In the genomic region with DNA sequence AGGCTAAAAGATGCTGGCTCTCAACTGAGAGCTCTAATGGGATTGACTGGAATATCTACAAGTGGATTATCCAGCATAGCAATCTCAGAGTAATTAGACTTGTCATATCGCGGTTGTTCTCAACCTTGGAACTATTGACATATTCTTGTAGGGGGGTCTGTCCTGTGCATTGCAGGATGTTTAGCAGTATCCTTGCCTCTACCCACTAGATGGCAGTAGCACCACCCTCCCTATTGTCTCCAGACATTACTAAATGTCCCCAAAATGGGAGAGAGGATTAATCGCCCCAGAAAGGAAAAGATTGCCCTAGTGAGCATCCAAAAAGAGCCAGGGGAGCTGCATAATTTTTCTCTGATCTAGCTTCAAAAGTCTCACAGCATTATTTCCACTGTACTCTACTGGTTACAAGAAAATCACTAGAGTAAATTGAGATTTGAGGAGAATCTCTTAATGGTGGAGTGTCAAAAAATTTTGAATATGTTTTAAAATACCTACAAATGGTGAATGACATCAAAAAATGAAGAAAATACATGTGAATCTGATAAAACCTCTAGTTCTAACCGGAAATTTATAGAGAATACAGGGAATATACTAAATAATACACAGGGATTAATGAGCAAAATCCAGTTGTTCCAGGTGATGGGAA, we compare ENCODE assay signal across 8 cellular contexts.
DNase-seq lines count a peak whose midpoint lies in the region; ATAC-seq, FAIRE-seq and TF ChIP-seq lines count a peak whose summit lies in the region.

No MANE protein-coding gene starts in this region.

- WGBS in adrenal gland, 4 donors = 31 to 38% (median 35%) methylated on average over 4 of the region's 4 CpGs

- H3K4me1 ChIP-seq in adrenal gland (replicated peaks in 1 of 2) = no peaks in the 10 kb centered on the region

- H3K36me3 ChIP-seq in adrenal gland (replicated peaks in 1 of 2) (no peaks in the 10 kb centered on the region), kidney epithelial cell (ENCODE audit: control insufficient read depth, insufficient read depth, low read length) (no peaks in the 10 kb centered on the region)

- DNase-seq in AG08396 (ENCODE audit: low spot score) (peak; percentile 40), GM12891 (ENCODE audit: insufficient read length, low spot score) (no peak), LNCaP clone FGC (ENCODE audit: low read depth) (no peak), adrenal gland (peak in 6 of 7 donors; percentile 15 to 50 (median 25)), kidney epithelial cell (ENCODE audit: low read depth) (no peak), NCI-H1092 (lab: John Stamatoyannopoulos, UW) (no peak), occipital lobe (lab: John Stamatoyannopoulos, UW) (no peak)

- H3K4me3 ChIP-seq in LNCaP clone FGC (ENCODE audit: low read depth, low read length) (no peak overlapping the region), adrenal gland (no peak overlapping the region), kidney epithelial cell (ENCODE audit: low read depth, low read length) (no peak overlapping the region)

- TF ChIP-seq POLR2A in GM12891 (IDR thresholded peaks at IDR 0.05; ENCODE audit: low read depth, low read length) (no peak), adrenal gland (IDR thresholded peaks at IDR 0.05) (no peak)

- peak; percentile 88 for ATAC-seq in HG02571 (IDR thresholded peaks at IDR 0.05; ENCODE audit: unreplicated experiment)

- H3K27me3 ChIP-seq in adrenal gland (no peaks in the 10 kb centered on the region), kidney epithelial cell (ENCODE audit: control insufficient read depth, insufficient read depth, low read length) (no peaks in the 10 kb centered on the region)

- no peaks in the 10 kb centered on the region for H3K9me3 ChIP-seq in adrenal gland (replicated peaks in 1 of 3)

- TF ChIP-seq CTCF in LNCaP clone FGC (IDR thresholded peaks at IDR 0.05; ENCODE audit: control insufficient read depth, extremely low read depth, insufficient read depth) (peak; percentile 80), adrenal gland (IDR thresholded peaks at IDR 0.05) (peak; percentile 7 to 64 (median 50)), kidney epithelial cell (IDR thresholded peaks at IDR 0.05; ENCODE audit: insufficient read depth, low read length, poor library complexity, severe bottlenecking) (peak; percentile 82)

- intact Hi-C loops in adrenal gland (cut with DNase I) = loop anchor here in 1 of 2 donors (10.0 kb wide), 1 partner anchor 635 kb away; no protein-coding TSS in a partner anchor

- no peak overlapping the region for H3K27ac ChIP-seq in adrenal gland

- FAIRE-seq in GM12891 (lab: Jason Lieb, UNC) = peak; percentile 89

TF ChIP-seq in GM12891, 5 proteins besides CTCF, POLR2A, EP300 and RAD21:
- TF ChIP-seq POLR2AphosphoS5 (IDR thresholded peaks at IDR 0.05; ENCODE audit: low read depth, low read length) (no peak), POU2F2 (IDR thresholded peaks at IDR 0.05; ENCODE audit: low read depth, low read length) (no peak), TAF1 (IDR thresholded peaks at IDR 0.05; ENCODE audit: low read depth, low read length) (no peak), SPI1 (IDR thresholded peaks at IDR 0.05; ENCODE audit: low read depth, low read length) (no peak), PAX5 (IDR thresholded peaks at IDR 0.05; ENCODE audit: insufficient read depth, low read length, severe bottlenecking) (no peak)
TF ChIP-seq in GM12891: peak in this region for 0.

Comparison
In these comparisons a context has a peak if more than half of its experiments do, and no peak if none do; other contexts are left out.
1. DNase-seq: peak in AG08396 (single experiment) and adrenal gland (6 of 7); none in GM12891 (single experiment), LNCaP clone FGC (single experiment), kidney epithelial cell (single experiment), NCI-H1092 (single experiment) and occipital lobe (single experiment).
2. Peak in every context shown above with its lines, with median percentiles within 50 percentile points of each other: CTCF ChIP-seq.